In genomic region chr20:50792708-50793574, GRCh38 we compare ENCODE assay signal across 1 cellular context.
A peak's percentile ranks its signal among the peaks of the same experiment; 100 is the strongest.
TF ChIP-seq lines count a peak whose summit lies in the region.

No MANE protein-coding gene starts in this region.

TF ChIP-seq in HepG2, 621 proteins besides CTCF, POLR2A, EP300 and RAD21 (continued from another document and continues in another):
- TF ChIP-seq AFF4 (CRISPR knock-in tag; IDR thresholded peaks at IDR 0.05), result no peak
- no peak for TF ChIP-seq ATF6 (CRISPR knock-in tag; conservative IDR thresholded peaks at IDR 0.05)
- no peak for TF ChIP-seq ZNF441 (CRISPR knock-in tag; IDR thresholded peaks at IDR 0.05; ENCODE audit: borderline replicate concordance)
- no peak for TF ChIP-seq ZNF292 (CRISPR knock-in tag; IDR thresholded peaks at IDR 0.05; ENCODE audit: borderline replicate concordance, low read depth)
- TF ChIP-seq ZSCAN9 (CRISPR knock-in tag; IDR thresholded peaks at IDR 0.05; ENCODE audit: borderline replicate concordance), result no peak
- TF ChIP-seq ZNF772 (CRISPR knock-in tag; IDR thresholded peaks at IDR 0.05), result no peak
- no peak for TF ChIP-seq ZKSCAN8 (CRISPR knock-in tag; IDR thresholded peaks at IDR 0.05; ENCODE audit: borderline replicate concordance)
- TF ChIP-seq GATAD1 (CRISPR knock-in tag; IDR thresholded peaks at IDR 0.05), result no peak
- no peak for TF ChIP-seq ZNF552 (CRISPR knock-in tag; IDR thresholded peaks at IDR 0.05; ENCODE audit: borderline replicate concordance)
- TF ChIP-seq KMT2A (CRISPR knock-in tag; IDR thresholded peaks at IDR 0.05), result no peak
- 0 out of 2 replicates have a peak, but pooled peaks have one; percentile 27 for TF ChIP-seq HNF4A (CRISPR knock-in tag; IDR thresholded peaks at IDR 0.05)
- no peak for TF ChIP-seq RFXAP (CRISPR knock-in tag; IDR thresholded peaks at IDR 0.05; ENCODE audit: borderline replicate concordance)
- TF ChIP-seq XRCC5 (optimal IDR thresholded peaks at IDR 0.05; ENCODE audit: low read length), result no peak
- TF ChIP-seq ZNF33B (CRISPR knock-in tag; IDR thresholded peaks at IDR 0.05), result no peak
- TF ChIP-seq ZNF660 (CRISPR knock-in tag; IDR thresholded peaks at IDR 0.05; ENCODE audit: borderline replicate concordance, low read depth), result no peak
- TF ChIP-seq KLF16 (CRISPR knock-in tag; IDR thresholded peaks at IDR 0.05), result no peak
- TF ChIP-seq GMEB1 (CRISPR knock-in tag; IDR thresholded peaks at IDR 0.05; ENCODE audit: borderline replicate concordance), result 0 out of 2 replicates have a peak, but pooled peaks have one; percentile 18
- TF ChIP-seq MEIS1 (CRISPR knock-in tag; IDR thresholded peaks at IDR 0.05; ENCODE audit: borderline replicate concordance), result 0 out of 2 replicates have a peak, but pooled peaks have one; percentile 33
- TF ChIP-seq ZNF577 (CRISPR knock-in tag; IDR thresholded peaks at IDR 0.05; ENCODE audit: borderline replicate concordance, low read depth), result no peak
- no peak for TF ChIP-seq PHF5A (CRISPR knock-in tag; IDR thresholded peaks at IDR 0.05; ENCODE audit: low read depth, unreplicated experiment)
- no peak for TF ChIP-seq TEF (CRISPR knock-in tag; IDR thresholded peaks at IDR 0.05)
- no peak for TF ChIP-seq DDIT3 (CRISPR knock-in tag; IDR thresholded peaks at IDR 0.05)
- no peak for TF ChIP-seq ZNF691 (CRISPR knock-in tag; IDR thresholded peaks at IDR 0.05; ENCODE audit: borderline replicate concordance, low read depth)
- no peak for TF ChIP-seq ZNF674 (CRISPR knock-in tag; IDR thresholded peaks at IDR 0.05; ENCODE audit: low read depth)
- TF ChIP-seq BHLHE40 (IDR thresholded peaks at IDR 0.05; ENCODE audit: low read length), result no peak
- TF ChIP-seq HNRNPH1 (optimal IDR thresholded peaks at IDR 0.05; ENCODE audit: low read depth, low read length), result no peak
- TF ChIP-seq ARID4A (CRISPR knock-in tag; IDR thresholded peaks at IDR 0.05; ENCODE audit: borderline replicate concordance), result no peak
- peak; percentile 30; the same call in 1 of the 2 replicates for TF ChIP-seq RELA (CRISPR knock-in tag; IDR thresholded peaks at IDR 0.05)
- no peak for TF ChIP-seq ELF4 (CRISPR knock-in tag; IDR thresholded peaks at IDR 0.05; ENCODE audit: borderline replicate concordance)
- TF ChIP-seq ERF (CRISPR knock-in tag; IDR thresholded peaks at IDR 0.05), result no peak
- no peak for TF ChIP-seq CREB3 (CRISPR knock-in tag; IDR thresholded peaks at IDR 0.05)
- no peak for TF ChIP-seq HDAC2 (CRISPR knock-in tag; IDR thresholded peaks at IDR 0.05)
- no peak for TF ChIP-seq FOXA3 (CRISPR knock-in tag; IDR thresholded peaks at IDR 0.05)
- TF ChIP-seq YEATS2 (CRISPR knock-in tag; IDR thresholded peaks at IDR 0.05; ENCODE audit: borderline replicate concordance), result no peak
- no peak for TF ChIP-seq ZNF224 (CRISPR knock-in tag; IDR thresholded peaks at IDR 0.05)
- TF ChIP-seq HMGXB3 (CRISPR knock-in tag; IDR thresholded peaks at IDR 0.05; ENCODE audit: borderline replicate concordance), result no peak
- TF ChIP-seq NONO (IDR thresholded peaks at IDR 0.05), result no peak
- TF ChIP-seq NONO (CRISPR knock-in tag; conservative IDR thresholded peaks at IDR 0.05), result no peak
- no peak for TF ChIP-seq ARHGAP35 (CRISPR knock-in tag; IDR thresholded peaks at IDR 0.05; ENCODE audit: borderline replicate concordance)
- no peak for TF ChIP-seq ZNF788 (CRISPR knock-in tag; IDR thresholded peaks at IDR 0.05; ENCODE audit: borderline replicate concordance)
- TF ChIP-seq ATF7 (IDR thresholded peaks at IDR 0.05), result no peak
- TF ChIP-seq ATF7 (CRISPR knock-in tag; IDR thresholded peaks at IDR 0.05), result no peak
- TF ChIP-seq RAD51 (IDR thresholded peaks at IDR 0.05; ENCODE audit: borderline replicate concordance), result no peak
- TF ChIP-seq NCOA2 (CRISPR knock-in tag; IDR thresholded peaks at IDR 0.05), result 0 out of 2 replicates have a peak, but pooled peaks have one; percentile 19
- TF ChIP-seq MBNL3 (CRISPR knock-in tag; conservative IDR thresholded peaks at IDR 0.05), result no peak
- no peak for TF ChIP-seq PPARG (CRISPR knock-in tag; conservative IDR thresholded peaks at IDR 0.05)
- TF ChIP-seq SP140L (CRISPR knock-in tag; IDR thresholded peaks at IDR 0.05; ENCODE audit: borderline replicate concordance), result no peak
- TF ChIP-seq MXD4 (CRISPR knock-in tag; IDR thresholded peaks at IDR 0.05), result no peak
